In the genomic region with DNA sequence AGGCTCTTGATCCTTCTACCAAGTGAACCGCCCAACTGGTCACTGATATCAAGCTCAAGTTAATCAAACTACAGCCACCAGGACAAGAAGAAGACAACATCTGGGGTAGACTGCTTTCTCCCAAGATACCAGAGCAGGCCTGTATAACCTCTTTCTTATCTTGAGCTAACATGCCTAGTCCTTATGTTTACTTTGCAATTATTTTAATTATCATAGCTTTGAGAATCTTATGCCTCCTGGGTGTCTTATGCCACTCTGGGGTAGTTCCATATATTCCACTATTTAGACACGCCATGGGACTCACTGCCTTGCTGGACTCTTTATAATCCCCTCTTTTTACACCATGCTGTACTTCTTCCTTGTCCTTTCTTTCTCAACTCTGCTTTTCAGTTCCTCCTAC, we compare ENCODE assay signal across 1 cellular context.
TF ChIP-seq lines count a peak whose summit lies in the region.

No MANE protein-coding gene starts in this region.

TF ChIP-seq in K562, 482 proteins besides CTCF, POLR2A, EP300 and RAD21 (continued from another document):
- TF ChIP-seq, protein P1, sequence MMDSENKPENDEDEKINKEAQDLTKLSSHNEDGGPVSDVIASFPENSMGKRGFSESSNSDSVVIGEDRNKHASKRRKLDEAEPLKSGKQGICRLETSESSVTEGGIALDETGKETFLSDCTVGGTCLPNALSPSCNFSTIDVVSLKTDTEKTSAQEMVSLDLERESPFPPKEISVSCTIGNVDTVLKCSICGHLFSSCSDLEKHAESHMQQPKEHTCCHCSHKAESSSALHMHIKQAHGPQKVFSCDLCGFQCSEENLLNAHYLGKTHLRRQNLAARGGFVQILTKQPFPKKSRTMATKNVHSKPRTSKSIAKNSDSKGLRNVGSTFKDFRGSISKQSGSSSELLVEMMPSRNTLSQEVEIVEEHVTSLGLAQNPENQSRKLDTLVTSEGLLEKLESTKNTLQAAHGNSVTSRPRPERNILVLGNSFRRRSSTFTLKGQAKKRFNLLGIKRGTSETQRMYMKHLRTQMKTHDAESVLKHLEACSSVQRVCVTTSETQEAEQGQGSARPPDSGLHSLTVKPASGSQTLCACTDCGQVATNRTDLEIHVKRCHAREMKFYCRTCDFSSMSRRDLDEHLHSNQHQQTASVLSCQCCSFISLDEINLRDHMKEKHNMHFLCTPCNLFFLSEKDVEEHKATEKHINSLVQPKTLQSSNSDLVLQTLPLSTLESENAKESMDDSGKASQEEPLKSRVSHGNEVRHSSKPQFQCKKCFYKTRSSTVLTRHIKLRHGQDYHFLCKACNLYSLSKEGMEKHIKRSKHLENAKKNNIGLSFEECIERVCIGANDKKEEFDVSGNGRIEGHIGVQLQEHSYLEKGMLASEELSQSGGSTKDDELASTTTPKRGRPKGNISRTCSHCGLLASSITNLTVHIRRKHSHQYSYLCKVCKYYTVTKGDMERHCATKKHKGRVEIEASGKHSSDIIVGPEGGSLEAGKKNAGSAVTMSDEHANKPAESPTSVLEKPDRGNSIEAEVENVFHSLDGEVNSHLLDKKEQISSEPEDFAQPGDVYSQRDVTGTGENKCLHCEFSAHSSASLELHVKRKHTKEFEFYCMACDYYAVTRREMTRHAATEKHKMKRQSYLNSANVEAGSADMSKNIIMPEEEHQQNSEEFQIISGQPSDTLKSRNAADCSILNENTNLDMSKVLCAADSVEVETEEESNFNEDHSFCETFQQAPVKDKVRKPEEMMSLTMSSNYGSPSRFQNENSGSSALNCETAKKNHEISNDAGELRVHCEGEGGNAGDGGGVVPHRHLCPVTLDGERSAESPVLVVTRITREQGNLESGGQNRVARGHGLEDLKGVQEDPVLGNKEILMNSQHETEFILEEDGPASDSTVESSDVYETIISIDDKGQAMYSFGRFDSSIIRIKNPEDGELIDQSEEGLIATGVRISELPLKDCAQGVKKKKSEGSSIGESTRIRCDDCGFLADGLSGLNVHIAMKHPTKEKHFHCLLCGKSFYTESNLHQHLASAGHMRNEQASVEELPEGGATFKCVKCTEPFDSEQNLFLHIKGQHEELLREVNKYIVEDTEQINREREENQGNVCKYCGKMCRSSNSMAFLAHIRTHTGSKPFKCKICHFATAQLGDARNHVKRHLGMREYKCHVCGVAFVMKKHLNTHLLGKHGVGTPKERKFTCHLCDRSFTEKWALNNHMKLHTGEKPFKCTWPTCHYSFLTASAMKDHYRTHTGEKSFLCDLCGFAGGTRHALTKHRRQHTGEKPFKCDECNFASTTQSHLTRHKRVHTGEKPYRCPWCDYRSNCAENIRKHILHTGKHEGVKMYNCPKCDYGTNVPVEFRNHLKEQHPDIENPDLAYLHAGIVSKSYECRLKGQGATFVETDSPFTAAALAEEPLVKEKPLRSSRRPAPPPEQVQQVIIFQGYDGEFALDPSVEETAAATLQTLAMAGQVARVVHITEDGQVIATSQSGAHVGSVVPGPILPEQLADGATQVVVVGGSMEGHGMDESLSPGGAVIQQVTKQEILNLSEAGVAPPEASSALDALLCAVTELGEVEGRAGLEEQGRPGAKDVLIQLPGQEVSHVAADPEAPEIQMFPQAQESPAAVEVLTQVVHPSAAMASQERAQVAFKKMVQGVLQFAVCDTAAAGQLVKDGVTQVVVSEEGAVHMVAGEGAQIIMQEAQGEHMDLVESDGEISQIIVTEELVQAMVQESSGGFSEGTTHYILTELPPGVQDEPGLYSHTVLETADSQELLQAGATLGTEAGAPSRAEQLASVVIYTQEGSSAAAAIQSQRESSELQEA (IDR thresholded peaks at IDR 0.05; ENCODE audit: low read depth) = no peak
- TF ChIP-seq ZNF121 (CRISPR knock-in tag; conservative IDR thresholded peaks at IDR 0.05) = no peak
- TF ChIP-seq MAFG (tag; conservative IDR thresholded peaks at IDR 0.05) = no peak
- TF ChIP-seq, protein P2, sequence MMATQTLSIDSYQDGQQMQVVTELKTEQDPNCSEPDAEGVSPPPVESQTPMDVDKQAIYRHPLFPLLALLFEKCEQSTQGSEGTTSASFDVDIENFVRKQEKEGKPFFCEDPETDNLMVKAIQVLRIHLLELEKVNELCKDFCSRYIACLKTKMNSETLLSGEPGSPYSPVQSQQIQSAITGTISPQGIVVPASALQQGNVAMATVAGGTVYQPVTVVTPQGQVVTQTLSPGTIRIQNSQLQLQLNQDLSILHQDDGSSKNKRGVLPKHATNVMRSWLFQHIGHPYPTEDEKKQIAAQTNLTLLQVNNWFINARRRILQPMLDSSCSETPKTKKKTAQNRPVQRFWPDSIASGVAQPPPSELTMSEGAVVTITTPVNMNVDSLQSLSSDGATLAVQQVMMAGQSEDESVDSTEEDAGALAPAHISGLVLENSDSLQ (IDR thresholded peaks at IDR 0.05) = peak; percentile 13; the same call in 1 of the 2 replicates
- TF ChIP-seq, protein P3, sequence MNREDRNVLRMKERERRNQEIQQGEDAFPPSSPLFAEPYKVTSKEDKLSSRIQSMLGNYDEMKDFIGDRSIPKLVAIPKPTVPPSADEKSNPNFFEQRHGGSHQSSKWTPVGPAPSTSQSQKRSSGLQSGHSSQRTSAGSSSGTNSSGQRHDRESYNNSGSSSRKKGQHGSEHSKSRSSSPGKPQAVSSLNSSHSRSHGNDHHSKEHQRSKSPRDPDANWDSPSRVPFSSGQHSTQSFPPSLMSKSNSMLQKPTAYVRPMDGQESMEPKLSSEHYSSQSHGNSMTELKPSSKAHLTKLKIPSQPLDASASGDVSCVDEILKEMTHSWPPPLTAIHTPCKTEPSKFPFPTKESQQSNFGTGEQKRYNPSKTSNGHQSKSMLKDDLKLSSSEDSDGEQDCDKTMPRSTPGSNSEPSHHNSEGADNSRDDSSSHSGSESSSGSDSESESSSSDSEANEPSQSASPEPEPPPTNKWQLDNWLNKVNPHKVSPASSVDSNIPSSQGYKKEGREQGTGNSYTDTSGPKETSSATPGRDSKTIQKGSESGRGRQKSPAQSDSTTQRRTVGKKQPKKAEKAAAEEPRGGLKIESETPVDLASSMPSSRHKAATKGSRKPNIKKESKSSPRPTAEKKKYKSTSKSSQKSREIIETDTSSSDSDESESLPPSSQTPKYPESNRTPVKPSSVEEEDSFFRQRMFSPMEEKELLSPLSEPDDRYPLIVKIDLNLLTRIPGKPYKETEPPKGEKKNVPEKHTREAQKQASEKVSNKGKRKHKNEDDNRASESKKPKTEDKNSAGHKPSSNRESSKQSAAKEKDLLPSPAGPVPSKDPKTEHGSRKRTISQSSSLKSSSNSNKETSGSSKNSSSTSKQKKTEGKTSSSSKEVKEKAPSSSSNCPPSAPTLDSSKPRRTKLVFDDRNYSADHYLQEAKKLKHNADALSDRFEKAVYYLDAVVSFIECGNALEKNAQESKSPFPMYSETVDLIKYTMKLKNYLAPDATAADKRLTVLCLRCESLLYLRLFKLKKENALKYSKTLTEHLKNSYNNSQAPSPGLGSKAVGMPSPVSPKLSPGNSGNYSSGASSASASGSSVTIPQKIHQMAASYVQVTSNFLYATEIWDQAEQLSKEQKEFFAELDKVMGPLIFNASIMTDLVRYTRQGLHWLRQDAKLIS (CRISPR knock-in tag; IDR thresholded peaks at IDR 0.05) = no peak
- TF ChIP-seq ZNF589 (CRISPR knock-in tag; IDR thresholded peaks at IDR 0.05; ENCODE audit: low read depth) = peak; percentile 95
- TF ChIP-seq EP400 (IDR thresholded peaks at IDR 0.05) = no peak
- no peak for TF ChIP-seq RFX5 (IDR thresholded peaks at IDR 0.05; ENCODE audit: low read depth, low read length)
- no peak for TF ChIP-seq SMARCA5 (IDR thresholded peaks at IDR 0.05)
- TF ChIP-seq PYGO2 (tag; IDR thresholded peaks at IDR 0.05) = no peak
- no peak for TF ChIP-seq CBX5 (IDR thresholded peaks at IDR 0.05; ENCODE audit: borderline replicate concordance, low read depth)
- 0 out of 2 replicates have a peak, but pooled peaks have one; percentile 40 for TF ChIP-seq ZBED1 (IDR thresholded peaks at IDR 0.05)
- TF ChIP-seq KDM1A (IDR thresholded peaks at IDR 0.05) = peak; percentile 49 to 54; a peak in 2 of 4 replicates
- TF ChIP-seq CCNT2 (IDR thresholded peaks at IDR 0.05; ENCODE audit: borderline replicate concordance, extremely low read depth, insufficient read length, low read depth, low read length) = peak; percentile 92
- TF ChIP-seq FOXA1 (IDR thresholded peaks at IDR 0.05; ENCODE audit: borderline replicate concordance) = peak; percentile 77; the same call in 1 of the 2 replicates
- TF ChIP-seq MEF2D (tag; conservative IDR thresholded peaks at IDR 0.05; ENCODE audit: low read depth) = no peak
- TF ChIP-seq MEIS2 (IDR thresholded peaks at IDR 0.05; ENCODE audit: partially characterized antibody) = peak; percentile 52
- no peak for TF ChIP-seq RBFOX2 (IDR thresholded peaks at IDR 0.05; ENCODE audit: low read depth, low read length)
- no peak for TF ChIP-seq ZNF445 (CRISPR knock-in tag; IDR thresholded peaks at IDR 0.05; ENCODE audit: low read depth)
- 0 out of 2 replicates have a peak, but pooled peaks have one; percentile 10 for TF ChIP-seq NFE2 (IDR thresholded peaks at IDR 0.05; ENCODE audit: low read depth)
- TF ChIP-seq, protein P4, sequence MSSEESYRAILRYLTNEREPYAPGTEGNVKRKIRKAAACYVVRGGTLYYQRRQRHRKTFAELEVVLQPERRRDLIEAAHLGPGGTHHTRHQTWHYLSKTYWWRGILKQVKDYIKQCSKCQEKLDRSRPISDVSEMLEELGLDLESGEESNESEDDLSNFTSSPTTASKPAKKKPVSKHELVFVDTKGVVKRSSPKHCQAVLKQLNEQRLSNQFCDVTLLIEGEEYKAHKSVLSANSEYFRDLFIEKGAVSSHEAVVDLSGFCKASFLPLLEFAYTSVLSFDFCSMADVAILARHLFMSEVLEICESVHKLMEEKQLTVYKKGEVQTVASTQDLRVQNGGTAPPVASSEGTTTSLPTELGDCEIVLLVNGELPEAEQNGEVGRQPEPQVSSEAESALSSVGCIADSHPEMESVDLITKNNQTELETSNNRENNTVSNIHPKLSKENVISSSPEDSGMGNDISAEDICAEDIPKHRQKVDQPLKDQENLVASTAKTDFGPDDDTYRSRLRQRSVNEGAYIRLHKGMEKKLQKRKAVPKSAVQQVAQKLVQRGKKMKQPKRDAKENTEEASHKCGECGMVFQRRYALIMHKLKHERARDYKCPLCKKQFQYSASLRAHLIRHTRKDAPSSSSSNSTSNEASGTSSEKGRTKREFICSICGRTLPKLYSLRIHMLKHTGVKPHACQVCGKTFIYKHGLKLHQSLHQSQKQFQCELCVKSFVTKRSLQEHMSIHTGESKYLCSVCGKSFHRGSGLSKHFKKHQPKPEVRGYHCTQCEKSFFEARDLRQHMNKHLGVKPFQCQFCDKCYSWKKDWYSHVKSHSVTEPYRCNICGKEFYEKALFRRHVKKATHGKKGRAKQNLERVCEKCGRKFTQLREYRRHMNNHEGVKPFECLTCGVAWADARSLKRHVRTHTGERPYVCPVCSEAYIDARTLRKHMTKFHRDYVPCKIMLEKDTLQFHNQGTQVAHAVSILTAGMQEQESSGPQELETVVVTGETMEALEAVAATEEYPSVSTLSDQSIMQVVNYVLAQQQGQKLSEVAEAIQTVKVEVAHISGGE (CRISPR knock-in tag; IDR thresholded peaks at IDR 0.05) = peak in 1 of 3 experiments; percentile 81; a peak in 2 of 6 replicates
- TF ChIP-seq ZNF785 (CRISPR knock-in tag; IDR thresholded peaks at IDR 0.05) = no peak
- TF ChIP-seq NFIC (IDR thresholded peaks at IDR 0.05) = peak; percentile 82
- TF ChIP-seq ZSCAN32 (CRISPR knock-in tag; IDR thresholded peaks at IDR 0.05) = no peak
- TF ChIP-seq NFIX (CRISPR knock-in tag; IDR thresholded peaks at IDR 0.05; ENCODE audit: low read depth) = no peak
- no peak for TF ChIP-seq NR2F6 (CRISPR knock-in tag; IDR thresholded peaks at IDR 0.05)
- TF ChIP-seq PML (IDR thresholded peaks at IDR 0.05; ENCODE audit: low read length) = peak; percentile 96
- peak; percentile 81; the same call in 1 of the 2 replicates for TF ChIP-seq ZNF175 (CRISPR knock-in tag; IDR thresholded peaks at IDR 0.05; ENCODE audit: low read depth)
- no peak for TF ChIP-seq SMAD3 (CRISPR knock-in tag; conservative IDR thresholded peaks at IDR 0.05)
